In genomic region chr17:1630662-1631061, GRCh38 we compare ENCODE assay signal across 11 cellular contexts. TPM values are rescaled to one million over a fixed set of nuclear protein-coding genes. Genes with fewer than 3 reads are reported as not detected.
DNase-seq lines count a peak whose midpoint lies in the region; ATAC-seq and TF ChIP-seq lines count a peak whose summit lies in the region.
"Had no signal": no experiment of that assay in that cellular context is flagged by ENCODE, and none has a peak within 500 bp of the region (broad histone marks: within the 10 kb centered on the region; RNA-seq: fewer than 3 reads in every experiment).

No MANE protein-coding gene starts in this region.

- H3K4me1 ChIP-seq in endodermal cell (ENCODE audit: control insufficient read depth, insufficient read depth, low read length): no peaks in the 10 kb centered on the region

- H3K27me3 Mint-ChIP-seq in activated naive CD4-positive, alpha-beta T cell treated with anti-CD3 and anti-CD28 coated beads, Interleukin-2, amount 50 U/mL, for 24 hours: no peaks in the 10 kb centered on the region
- H3K27me3 Mint-ChIP-seq in endodermal cell (ENCODE audit: insufficient read depth): peaks cover 30% of the 10 kb centered on the region
- H3K27me3 Mint-ChIP-seq in stimulated activated memory B cell treated with anti-CD40 and anti-IgM and Interleukin-4, amounts not matched to agents 10 μg/mL and 1 μg/mL and 100 μg/mL, for 72 hours: no peaks in the 10 kb centered on the region

- H3K4me3 ChIP-seq in endodermal cell (ENCODE audit: low read length): no peak overlapping the region

- TF ChIP-seq CTCF in endodermal cell (conservative IDR thresholded peaks at IDR 0.05): no peak

- DNase-seq in activated naive CD4-positive, alpha-beta T cell (lab: John Stamatoyannopoulos, UW): no peak
- DNase-seq in NCI-H69 (lab: John Stamatoyannopoulos, UW) (peak; percentile 20), endodermal cell (no peak), NCI-H2227 (lab: John Stamatoyannopoulos, UW; ENCODE audit: unreplicated experiment) (no peak), NCI-H2029 (lab: John Stamatoyannopoulos, UW) (no peak), G401 (ENCODE audit: low spot score) (no peak)

- no peak overlapping the region for H3K27ac ChIP-seq in endodermal cell (ENCODE audit: low read depth, low read length)
- H3K27ac ChIP-seq: epithelial cell of prostate, ovary had no signal

- WGBS in endodermal cell (ENCODE audit: insufficient coverage in 1 of 2, insufficient read length in 1 of 2), 2 experiments: 73 to 79% methylated on average over 4 of the region's 4 CpGs

- H3K9ac ChIP-seq in endodermal cell (ENCODE audit: extremely low read depth, low read length, poor library complexity, severe bottlenecking): no peak overlapping the region

- H3K4me3 Mint-ChIP-seq in activated naive CD4-positive, alpha-beta T cell treated with anti-CD3 and anti-CD28 coated beads, Interleukin-2, amount 50 U/mL, for 24 hours: peak overlapping the region; percentile 84
- peak overlapping the region; percentile 79 for H3K4me3 Mint-ChIP-seq in endodermal cell
- H3K4me3 Mint-ChIP-seq in stimulated activated memory B cell treated with anti-CD40 and anti-IgM and Interleukin-4, amounts not matched to agents 10 μg/mL and 1 μg/mL and 100 μg/mL, for 72 hours: peak overlapping the region; percentile 82

- in situ Hi-C loops in G401 (cut with HindIII; ENCODE audit: low sequenced_read_pairs): no loop called here

- H3K36me3 Mint-ChIP-seq in activated naive CD4-positive, alpha-beta T cell treated with anti-CD3 and anti-CD28 coated beads, Interleukin-2, amount 50 U/mL, for 24 hours: no peaks in the 10 kb centered on the region
- H3K36me3 Mint-ChIP-seq in endodermal cell (ENCODE audit: low read depth): no peaks in the 10 kb centered on the region
- H3K36me3 Mint-ChIP-seq in stimulated activated memory B cell treated with anti-CD40 and anti-IgM and Interleukin-4, amounts not matched to agents 10 μg/mL and 1 μg/mL and 100 μg/mL, for 72 hours: peaks cover 19% of the 10 kb centered on the region

- H3K27ac Mint-ChIP-seq in activated naive CD4-positive, alpha-beta T cell treated with anti-CD3 and anti-CD28 coated beads, Interleukin-2, amount 50 U/mL, for 24 hours: no peak overlapping the region
- no peak overlapping the region for H3K27ac Mint-ChIP-seq in endodermal cell
- H3K27ac Mint-ChIP-seq in stimulated activated memory B cell treated with anti-CD40 and anti-IgM and Interleukin-4, amounts not matched to agents 10 μg/mL and 1 μg/mL and 100 μg/mL, for 72 hours: peak overlapping the region; percentile 98

- H3K4me1 Mint-ChIP-seq in activated naive CD4-positive, alpha-beta T cell treated with anti-CD3 and anti-CD28 coated beads, Interleukin-2, amount 50 U/mL, for 24 hours: peaks cover 21% of the 10 kb centered on the region
- H3K4me1 Mint-ChIP-seq in endodermal cell: peaks cover 16% of the 10 kb centered on the region
- peaks cover 37% of the 10 kb centered on the region for H3K4me1 Mint-ChIP-seq in stimulated activated memory B cell treated with anti-CD40 and anti-IgM and Interleukin-4, amounts not matched to agents 10 μg/mL and 1 μg/mL and 100 μg/mL, for 72 hours

- no peaks in the 10 kb centered on the region for H3K36me3 ChIP-seq in endodermal cell (ENCODE audit: control insufficient read depth, insufficient read depth, low read length)
- H3K36me3 ChIP-seq: ovary had no signal

- H3K27me3 ChIP-seq in endodermal cell (ENCODE audit: control insufficient read depth, insufficient read depth, low read length, poor library complexity, severe bottlenecking): peaks cover 24% of the 10 kb centered on the region
- H3K27me3 ChIP-seq: heart right ventricle, ovary had no signal

- no peaks in the 10 kb centered on the region for H3K9me3 ChIP-seq in endodermal cell (ENCODE audit: control insufficient read depth, low read length)
- H3K9me3 ChIP-seq: heart right ventricle, ovary had no signal

- no peaks in the 10 kb centered on the region for H3K9me3 Mint-ChIP-seq in activated naive CD4-positive, alpha-beta T cell treated with anti-CD3 and anti-CD28 coated beads, Interleukin-2, amount 50 U/mL, for 24 hours
- no peaks in the 10 kb centered on the region for H3K9me3 Mint-ChIP-seq in endodermal cell
- H3K9me3 Mint-ChIP-seq in stimulated activated memory B cell treated with anti-CD40 and anti-IgM and Interleukin-4, amounts not matched to agents 10 μg/mL and 1 μg/mL and 100 μg/mL, for 72 hours: no peaks in the 10 kb centered on the region

- ATAC-seq in stimulated activated memory B cell treated with anti-CD40 and anti-IgM and Interleukin-4, amounts not matched to agents 10 μg/mL and 1 μg/mL and 100 μg/mL, for 72 hours: no peak

RNA-seq across cellular contexts. Expression of gene SLC43A2, which starts 2.0 kb away (rescaled TPM):
- 10 to 100 TPM; 14.0 to 18.6 TPM for total RNA-seq in endodermal cell
- polyA plus RNA-seq in endodermal cell (2013, experiment 1 of 2): 11.6 TPM
- 10.1 TPM for polyA plus RNA-seq in endodermal cell (2013, experiment 2 of 2)
- total RNA-seq in G401 (2014; rRNA removed; shearing (Covaris generic)): 22.1 and 39.7 TPM in 2 replicates

RNA-seq across cellular contexts. Expression of gene SCARF1, which starts 14.9 kb away (rescaled TPM):
- total RNA-seq in endodermal cell: under 1 TPM; 0.75 to 0.89 TPM
- polyA plus RNA-seq in endodermal cell (2013, experiment 1 of 2): 0.96 TPM
- polyA plus RNA-seq in endodermal cell (2013, experiment 2 of 2): 1.2 TPM
- total RNA-seq in G401 (2014; rRNA removed; shearing (Covaris generic)): 0.71 and 3.4 TPM in 2 replicates

RNA-seq across cellular contexts. Expression of gene RILP, which starts 19.0 kb away (rescaled TPM):
- 1 to 10 TPM; 1.1 to 3.1 TPM for total RNA-seq in endodermal cell
- polyA plus RNA-seq in endodermal cell (2013, experiment 1 of 2): 3.6 TPM
- polyA plus RNA-seq in endodermal cell (2013, experiment 2 of 2): 2.6 TPM
- 9.5 and 36.1 TPM in 2 replicates for total RNA-seq in G401 (2014; rRNA removed; shearing (Covaris generic))

RNA-seq across cellular contexts. Expression of gene PRPF8, which starts 54.0 kb away (rescaled TPM):
- 100 to 1,000 TPM; 298 to 375 TPM for total RNA-seq in endodermal cell
- polyA plus RNA-seq in endodermal cell (2013, experiment 1 of 2): 230 TPM
- polyA plus RNA-seq in endodermal cell (2013, experiment 2 of 2): 223 TPM
- total RNA-seq in G401 (2014; rRNA removed; shearing (Covaris generic)): 157 and 202 TPM in 2 replicates
